2 cellular contexts compared by ENCODE assay signal in the genomic region with DNA sequence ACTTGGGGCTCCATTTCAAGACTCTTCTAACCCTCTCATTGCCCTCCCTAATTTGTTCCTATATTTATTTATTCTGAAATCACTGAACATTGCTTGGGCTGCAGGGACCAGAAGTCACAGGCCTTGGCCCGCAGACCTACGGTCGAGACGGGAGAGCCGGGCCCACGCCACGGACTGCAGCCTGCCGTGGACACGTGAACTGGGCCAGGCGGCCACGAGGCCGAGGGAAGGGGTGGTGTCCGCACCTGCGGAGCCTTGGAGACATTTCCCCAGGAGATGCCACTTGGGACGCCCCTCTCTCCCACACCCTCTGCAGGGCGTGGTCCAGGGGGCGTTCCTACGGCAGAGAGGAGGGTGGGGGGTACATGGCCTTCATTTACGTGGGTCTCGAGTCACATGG.
TF ChIP-seq lines count a peak whose summit lies in the region.

No MANE protein-coding gene starts in this region.

TF ChIP-seq in A549, 52 proteins besides CTCF, POLR2A, EP300 and RAD21 (continued from another document):
- TF ChIP-seq, protein P1, sequence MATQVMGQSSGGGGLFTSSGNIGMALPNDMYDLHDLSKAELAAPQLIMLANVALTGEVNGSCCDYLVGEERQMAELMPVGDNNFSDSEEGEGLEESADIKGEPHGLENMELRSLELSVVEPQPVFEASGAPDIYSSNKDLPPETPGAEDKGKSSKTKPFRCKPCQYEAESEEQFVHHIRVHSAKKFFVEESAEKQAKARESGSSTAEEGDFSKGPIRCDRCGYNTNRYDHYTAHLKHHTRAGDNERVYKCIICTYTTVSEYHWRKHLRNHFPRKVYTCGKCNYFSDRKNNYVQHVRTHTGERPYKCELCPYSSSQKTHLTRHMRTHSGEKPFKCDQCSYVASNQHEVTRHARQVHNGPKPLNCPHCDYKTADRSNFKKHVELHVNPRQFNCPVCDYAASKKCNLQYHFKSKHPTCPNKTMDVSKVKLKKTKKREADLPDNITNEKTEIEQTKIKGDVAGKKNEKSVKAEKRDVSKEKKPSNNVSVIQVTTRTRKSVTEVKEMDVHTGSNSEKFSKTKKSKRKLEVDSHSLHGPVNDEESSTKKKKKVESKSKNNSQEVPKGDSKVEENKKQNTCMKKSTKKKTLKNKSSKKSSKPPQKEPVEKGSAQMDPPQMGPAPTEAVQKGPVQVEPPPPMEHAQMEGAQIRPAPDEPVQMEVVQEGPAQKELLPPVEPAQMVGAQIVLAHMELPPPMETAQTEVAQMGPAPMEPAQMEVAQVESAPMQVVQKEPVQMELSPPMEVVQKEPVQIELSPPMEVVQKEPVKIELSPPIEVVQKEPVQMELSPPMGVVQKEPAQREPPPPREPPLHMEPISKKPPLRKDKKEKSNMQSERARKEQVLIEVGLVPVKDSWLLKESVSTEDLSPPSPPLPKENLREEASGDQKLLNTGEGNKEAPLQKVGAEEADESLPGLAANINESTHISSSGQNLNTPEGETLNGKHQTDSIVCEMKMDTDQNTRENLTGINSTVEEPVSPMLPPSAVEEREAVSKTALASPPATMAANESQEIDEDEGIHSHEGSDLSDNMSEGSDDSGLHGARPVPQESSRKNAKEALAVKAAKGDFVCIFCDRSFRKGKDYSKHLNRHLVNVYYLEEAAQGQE (IDR thresholded peaks at IDR 0.05), result no peak
- no peak for TF ChIP-seq CBX2 (IDR thresholded peaks at IDR 0.05; ENCODE audit: borderline replicate concordance, low read depth)
- no peak for TF ChIP-seq FOSL2 (IDR thresholded peaks at IDR 0.05)
- no peak for TF ChIP-seq FOSL2 (CRISPR knock-in tag; IDR thresholded peaks at IDR 0.05)
- TF ChIP-seq FOXS1 (CRISPR knock-in tag; IDR thresholded peaks at IDR 0.05), result no peak
- TF ChIP-seq, protein P2, sequence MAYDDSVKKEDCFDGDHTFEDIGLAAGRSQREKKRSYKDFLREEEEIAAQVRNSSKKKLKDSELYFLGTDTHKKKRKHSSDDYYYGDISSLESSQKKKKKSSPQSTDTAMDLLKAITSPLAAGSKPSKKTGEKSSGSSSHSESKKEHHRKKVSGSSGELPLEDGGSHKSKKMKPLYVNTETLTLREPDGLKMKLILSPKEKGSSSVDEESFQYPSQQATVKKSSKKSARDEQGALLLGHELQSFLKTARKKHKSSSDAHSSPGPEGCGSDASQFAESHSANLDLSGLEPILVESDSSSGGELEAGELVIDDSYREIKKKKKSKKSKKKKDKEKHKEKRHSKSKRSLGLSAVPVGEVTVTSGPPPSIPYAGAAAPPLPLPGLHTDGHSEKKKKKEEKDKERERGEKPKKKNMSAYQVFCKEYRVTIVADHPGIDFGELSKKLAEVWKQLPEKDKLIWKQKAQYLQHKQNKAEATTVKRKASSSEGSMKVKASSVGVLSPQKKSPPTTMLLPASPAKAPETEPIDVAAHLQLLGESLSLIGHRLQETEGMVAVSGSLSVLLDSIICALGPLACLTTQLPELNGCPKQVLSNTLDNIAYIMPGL (CRISPR knock-in tag; IDR thresholded peaks at IDR 0.05; ENCODE audit: borderline replicate concordance), result no peak
- no peak for TF ChIP-seq CHD2 (IDR thresholded peaks at IDR 0.05; ENCODE audit: low read length, partially characterized antibody)

TF ChIP-seq in GM23338, 12 proteins besides CTCF, POLR2A, EP300 and RAD21 (continued from another document):
- TF ChIP-seq, protein P1 (IDR thresholded peaks at IDR 0.05; ENCODE audit: unreplicated experiment), result no peak
- TF ChIP-seq ZNF114 (CRISPR knock-in tag; IDR thresholded peaks at IDR 0.05) (no peak), POLR2AphosphoS5 (IDR thresholded peaks at IDR 0.05; ENCODE audit: low read depth) (no peak), JUNB (IDR thresholded peaks at IDR 0.05; ENCODE audit: unreplicated experiment) (no peak), EZH2 (IDR thresholded peaks at IDR 0.05; ENCODE audit: low read depth, unreplicated experiment) (no peak), EZH2phosphoT487 (IDR thresholded peaks at IDR 0.05; ENCODE audit: unreplicated experiment) (no peak)
- TF ChIP-seq, protein P3, sequence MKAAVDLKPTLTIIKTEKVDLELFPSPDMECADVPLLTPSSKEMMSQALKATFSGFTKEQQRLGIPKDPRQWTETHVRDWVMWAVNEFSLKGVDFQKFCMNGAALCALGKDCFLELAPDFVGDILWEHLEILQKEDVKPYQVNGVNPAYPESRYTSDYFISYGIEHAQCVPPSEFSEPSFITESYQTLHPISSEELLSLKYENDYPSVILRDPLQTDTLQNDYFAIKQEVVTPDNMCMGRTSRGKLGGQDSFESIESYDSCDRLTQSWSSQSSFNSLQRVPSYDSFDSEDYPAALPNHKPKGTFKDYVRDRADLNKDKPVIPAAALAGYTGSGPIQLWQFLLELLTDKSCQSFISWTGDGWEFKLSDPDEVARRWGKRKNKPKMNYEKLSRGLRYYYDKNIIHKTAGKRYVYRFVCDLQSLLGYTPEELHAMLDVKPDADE (IDR thresholded peaks at IDR 0.05), result no peak
- TF ChIP-seq, protein P4, sequence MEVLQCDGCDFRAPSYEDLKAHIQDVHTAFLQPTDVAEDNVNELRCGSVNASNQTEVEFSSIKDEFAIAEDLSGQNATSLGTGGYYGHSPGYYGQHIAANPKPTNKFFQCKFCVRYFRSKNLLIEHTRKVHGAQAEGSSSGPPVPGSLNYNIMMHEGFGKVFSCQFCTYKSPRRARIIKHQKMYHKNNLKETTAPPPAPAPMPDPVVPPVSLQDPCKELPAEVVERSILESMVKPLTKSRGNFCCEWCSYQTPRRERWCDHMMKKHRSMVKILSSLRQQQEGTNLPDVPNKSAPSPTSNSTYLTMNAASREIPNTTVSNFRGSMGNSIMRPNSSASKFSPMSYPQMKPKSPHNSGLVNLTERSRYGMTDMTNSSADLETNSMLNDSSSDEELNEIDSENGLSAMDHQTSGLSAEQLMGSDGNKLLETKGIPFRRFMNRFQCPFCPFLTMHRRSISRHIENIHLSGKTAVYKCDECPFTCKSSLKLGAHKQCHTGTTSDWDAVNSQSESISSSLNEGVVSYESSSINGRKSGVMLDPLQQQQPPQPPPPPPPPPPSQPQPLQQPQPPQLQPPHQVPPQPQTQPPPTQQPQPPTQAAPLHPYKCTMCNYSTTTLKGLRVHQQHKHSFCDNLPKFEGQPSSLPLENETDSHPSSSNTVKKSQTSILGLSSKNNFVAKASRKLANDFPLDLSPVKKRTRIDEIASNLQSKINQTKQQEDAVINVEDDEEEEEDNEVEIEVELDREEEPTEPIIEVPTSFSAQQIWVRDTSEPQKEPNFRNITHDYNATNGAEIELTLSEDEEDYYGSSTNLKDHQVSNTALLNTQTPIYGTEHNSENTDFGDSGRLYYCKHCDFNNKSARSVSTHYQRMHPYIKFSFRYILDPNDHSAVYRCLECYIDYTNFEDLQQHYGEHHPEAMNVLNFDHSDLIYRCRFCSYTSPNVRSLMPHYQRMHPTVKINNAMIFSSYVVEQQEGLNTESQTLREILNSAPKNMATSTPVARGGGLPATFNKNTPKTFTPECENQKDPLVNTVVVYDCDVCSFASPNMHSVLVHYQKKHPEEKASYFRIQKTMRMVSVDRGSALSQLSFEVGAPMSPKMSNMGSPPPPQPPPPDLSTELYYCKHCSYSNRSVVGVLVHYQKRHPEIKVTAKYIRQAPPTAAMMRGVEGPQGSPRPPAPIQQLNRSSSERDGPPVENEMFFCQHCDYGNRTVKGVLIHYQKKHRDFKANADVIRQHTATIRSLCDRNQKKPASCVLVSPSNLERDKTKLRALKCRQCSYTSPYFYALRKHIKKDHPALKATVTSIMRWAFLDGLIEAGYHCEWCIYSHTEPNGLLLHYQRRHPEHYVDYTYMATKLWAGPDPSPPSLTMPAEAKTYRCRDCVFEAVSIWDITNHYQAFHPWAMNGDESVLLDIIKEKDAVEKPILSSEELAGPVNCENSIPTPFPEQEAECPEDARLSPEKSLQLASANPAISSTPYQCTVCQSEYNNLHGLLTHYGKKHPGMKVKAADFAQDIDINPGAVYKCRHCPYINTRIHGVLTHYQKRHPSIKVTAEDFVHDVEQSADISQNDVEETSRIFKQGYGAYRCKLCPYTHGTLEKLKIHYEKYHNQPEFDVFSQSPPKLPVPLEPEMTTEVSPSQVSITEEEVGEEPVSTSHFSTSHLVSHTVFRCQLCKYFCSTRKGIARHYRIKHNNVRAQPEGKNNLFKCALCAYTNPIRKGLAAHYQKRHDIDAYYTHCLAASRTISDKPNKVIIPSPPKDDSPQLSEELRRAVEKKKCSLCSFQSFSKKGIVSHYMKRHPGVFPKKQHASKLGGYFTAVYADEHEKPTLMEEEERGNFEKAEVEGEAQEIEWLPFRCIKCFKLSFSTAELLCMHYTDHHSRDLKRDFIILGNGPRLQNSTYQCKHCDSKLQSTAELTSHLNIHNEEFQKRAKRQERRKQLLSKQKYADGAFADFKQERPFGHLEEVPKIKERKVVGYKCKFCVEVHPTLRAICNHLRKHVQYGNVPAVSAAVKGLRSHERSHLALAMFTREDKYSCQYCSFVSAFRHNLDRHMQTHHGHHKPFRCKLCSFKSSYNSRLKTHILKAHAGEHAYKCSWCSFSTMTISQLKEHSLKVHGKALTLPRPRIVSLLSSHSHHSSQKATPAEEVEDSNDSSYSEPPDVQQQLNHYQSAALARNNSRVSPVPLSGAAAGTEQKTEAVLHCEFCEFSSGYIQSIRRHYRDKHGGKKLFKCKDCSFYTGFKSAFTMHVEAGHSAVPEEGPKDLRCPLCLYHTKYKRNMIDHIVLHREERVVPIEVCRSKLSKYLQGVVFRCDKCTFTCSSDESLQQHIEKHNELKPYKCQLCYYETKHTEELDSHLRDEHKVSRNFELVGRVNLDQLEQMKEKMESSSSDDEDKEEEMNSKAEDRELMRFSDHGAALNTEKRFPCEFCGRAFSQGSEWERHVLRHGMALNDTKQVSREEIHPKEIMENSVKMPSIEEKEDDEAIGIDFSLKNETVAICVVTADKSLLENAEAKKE (CRISPR knock-in tag; IDR thresholded peaks at IDR 0.05), result no peak
TF ChIP-seq in GM23338: peak in this region for 0.
